ENCODE assay signal across 18 cellular contexts in the genomic region with DNA sequence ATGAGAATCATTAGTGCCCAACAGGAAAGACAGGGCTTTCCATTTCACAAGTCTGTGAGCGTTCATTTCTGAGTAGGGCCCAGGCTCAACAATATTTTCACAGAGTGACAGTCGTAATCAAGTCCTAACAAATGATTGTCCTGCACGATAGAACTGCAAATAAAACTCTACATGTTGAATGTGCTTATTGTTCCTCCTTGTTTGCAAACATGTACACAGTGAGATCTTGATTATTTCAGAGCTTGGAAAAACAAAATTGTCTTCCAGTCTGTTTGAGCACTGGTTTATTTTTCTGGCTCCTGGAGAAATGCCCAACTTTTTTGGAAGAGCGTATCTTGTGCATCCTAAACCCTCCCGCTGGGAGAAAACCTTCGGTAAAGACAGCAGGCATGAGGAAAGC.
DNase-seq lines count a peak whose midpoint lies in the region; ATAC-seq and TF ChIP-seq lines count a peak whose summit lies in the region.
"Had no signal": no experiment of that assay in that cellular context is flagged by ENCODE, and none has a peak within 500 bp of the region (broad histone marks: within the 10 kb centered on the region; RNA-seq: fewer than 3 reads in every experiment).

No MANE protein-coding gene starts in this region.

- peaks cover 12% of the 10 kb centered on the region for H3K9me3 Mint-ChIP-seq in progenitor cell of endocrine pancreas (ENCODE audit: low read depth)

- H3K27ac ChIP-seq in C4-2B (peak overlapping the region; percentile 100), VCaP (peak overlapping the region; percentile 90)
- H3K27ac ChIP-seq: BLaER1 had no signal

- ATAC-seq in HG03457 (IDR thresholded peaks at IDR 0.05; ENCODE audit: unreplicated experiment) (no peak), omental fat pad (ENCODE audit: low FRiP score) (no peak)
- ATAC-seq: GM23338, HCT116 had no signal

- intact Hi-C loops in cardiac septum (cut with DNase I) = no loop called here

- no peaks in the 10 kb centered on the region for H3K36me3 Mint-ChIP-seq in progenitor cell of endocrine pancreas (ENCODE audit: insufficient read depth)
- H3K36me3 Mint-ChIP-seq: CD14-positive monocyte had no signal

- TF ChIP-seq CTCF in C4-2B (conservative IDR thresholded peaks at IDR 0.05) (no peak), VCaP (conservative IDR thresholded peaks at IDR 0.05) (no peak), progenitor cell of endocrine pancreas (IDR thresholded peaks at IDR 0.05; ENCODE audit: unreplicated experiment) (no peak), omental fat pad (IDR thresholded peaks at IDR 0.05) (no peak)

- H3K27ac Mint-ChIP-seq in progenitor cell of endocrine pancreas = peak overlapping the region; percentile 58
- H3K27ac Mint-ChIP-seq: B cell; CD14-positive monocyte; CD4-positive, alpha-beta T cell; CD8-positive, alpha-beta memory T cell; GM23338; H9 had no signal

- H3K27me3 Mint-ChIP-seq in progenitor cell of endocrine pancreas = peaks cover 5% of the 10 kb centered on the region
- H3K27me3 Mint-ChIP-seq: B cell had no signal

- H3K4me1 Mint-ChIP-seq in progenitor cell of endocrine pancreas (ENCODE audit: low read depth) = peaks cover 13% of the 10 kb centered on the region
- H3K4me1 Mint-ChIP-seq: B cell; CD14-positive monocyte; CD8-positive, alpha-beta memory T cell had no signal

- DNase-seq in NCI-H345 (lab: John Stamatoyannopoulos, UW) (peak; percentile 32), NCI-H345 treated with DMSO at 0.1 percent for 48 hours (lab: John Stamatoyannopoulos, UW; ENCODE audit: unreplicated experiment) (no peak), progenitor cell of endocrine pancreas (ENCODE audit: low spot score, unreplicated experiment) (no peak), cardiac septum (ENCODE audit: low spot score) (no peak), omental fat pad (ENCODE audit: low spot score) (no peak)
- DNase-seq: CD4-positive, alpha-beta T cell; CD8-positive, alpha-beta memory T cell; DMS 273 treated with DMSO at 0.1 percent for 48 hours; DND-41; H9 had no signal

- H3K4me3 Mint-ChIP-seq in progenitor cell of endocrine pancreas (ENCODE audit: low read depth) = no peak overlapping the region
- H3K4me3 Mint-ChIP-seq: B cell; CD14-positive monocyte; CD4-positive, alpha-beta T cell; CD8-positive, alpha-beta memory T cell; GM23338; H9 had no signal
